In genomic region chr3:64612916-64613526, GRCh38 we compare ENCODE assay signal across 15 cellular contexts.
DNase-seq lines count a peak whose midpoint lies in the region; ATAC-seq and TF ChIP-seq lines count a peak whose summit lies in the region.
"Had no signal": no experiment of that assay in that cellular context is flagged by ENCODE, and none has a peak within 500 bp of the region (broad histone marks: within the 10 kb centered on the region; RNA-seq: fewer than 3 reads in every experiment).

No MANE protein-coding gene starts in this region.

- H3K4me1 ChIP-seq in cardiac muscle cell (ENCODE audit: low read depth) (peaks cover 35% of the 10 kb centered on the region), upper lobe of right lung (peaks cover 10% of the 10 kb centered on the region)

- H3K36me3 ChIP-seq in cardiac muscle cell = peaks cover 28% of the 10 kb centered on the region
- peaks cover 5% of the 10 kb centered on the region for H3K36me3 ChIP-seq in upper lobe of right lung
- H3K36me3 ChIP-seq: WERI-Rb-1 had no signal

- TF ChIP-seq CTCF in cardiac muscle cell (IDR thresholded peaks at IDR 0.05; ENCODE audit: low read depth, low read length) (no peak), nephron progenitor cell (IDR thresholded peaks at IDR 0.05) (no peak), upper lobe of right lung (IDR thresholded peaks at IDR 0.05) (no peak)

- H3K27me3 Mint-ChIP-seq in nephron progenitor cell (ENCODE audit: low read depth, poor library complexity) = no peaks in the 10 kb centered on the region
- H3K27me3 Mint-ChIP-seq: effector memory CD8-positive, alpha-beta T cell had no signal

- H3K27ac Mint-ChIP-seq in nephron progenitor cell = peak overlapping the region; percentile 52
- H3K27ac Mint-ChIP-seq: effector memory CD8-positive, alpha-beta T cell had no signal

- ATAC-seq in upper lobe of right lung = peak; percentile 91
- no peak for ATAC-seq in GM18511 (IDR thresholded peaks at IDR 0.05; ENCODE audit: unreplicated experiment)
- ATAC-seq: effector memory CD8-positive, alpha-beta T cell had no signal

- H3K4me3 ChIP-seq in cardiac muscle cell (no peak overlapping the region), upper lobe of right lung (no peak overlapping the region)
- H3K4me3 ChIP-seq: skin epidermis had no signal

- H3K9me3 ChIP-seq in cardiac muscle cell (ENCODE audit: low read depth) (no peaks in the 10 kb centered on the region), upper lobe of right lung (no peaks in the 10 kb centered on the region)

- peaks cover 93% of the 10 kb centered on the region for H3K36me3 Mint-ChIP-seq in nephron progenitor cell (ENCODE audit: low read depth)

- H3K4me1 Mint-ChIP-seq in nephron progenitor cell = peaks cover 38% of the 10 kb centered on the region

- H3K27ac ChIP-seq in cardiac muscle cell (peak overlapping the region; percentile 99), upper lobe of right lung (peak overlapping the region; percentile 21)
- H3K27ac ChIP-seq: skin epidermis, WERI-Rb-1 had no signal

- H3K27me3 ChIP-seq in cardiac muscle cell (no peaks in the 10 kb centered on the region), upper lobe of right lung (no peaks in the 10 kb centered on the region)

- peak; percentile 30 to 33 for DNase-seq in NCI-H524 (lab: John Stamatoyannopoulos, UW)
- DNase-seq in NCI-H524 treated with DMSO at 0.1 percent for 48 hours (lab: John Stamatoyannopoulos, UW) = no peak
- DNase-seq in cardiac muscle cell (ENCODE audit: low read depth in 1 of 2, low spot score in 1 of 2) = peak; percentile 23 to 59
- peak; percentile 28 for DNase-seq in nephron progenitor cell
- peak; percentile 61 for DNase-seq in upper lobe of right lung
- no peak for DNase-seq in activated T-cell treated with anti-CD3 and anti-CD28 coated beads for 4 hours
- no peak for DNase-seq in NCI-H1436 (lab: John Stamatoyannopoulos, UW)
- DNase-seq: 8988T; effector memory CD8-positive, alpha-beta T cell; NCI-H1436 treated with DMSO at 0.1 percent for 48 hours; NCI-H69; SHP77 had no signal

- H3K4me3 Mint-ChIP-seq in nephron progenitor cell = no peak overlapping the region
- H3K4me3 Mint-ChIP-seq: effector memory CD8-positive, alpha-beta T cell had no signal

- intact Hi-C loops in upper lobe of right lung (cut with DNase I) = no loop called here

- no peaks in the 10 kb centered on the region for H3K9me3 Mint-ChIP-seq in nephron progenitor cell

Comparison
In these comparisons a context has a peak if more than half of its experiments do, and no peak if none do; other contexts are left out.
1. DNase-seq: peak in NCI-H524 (2 of 2), cardiac muscle cell (2 of 2), nephron progenitor cell (single experiment) and upper lobe of right lung (single experiment); none in NCI-H524 treated with DMSO at 0.1 percent for 48 hours (single experiment), activated T-cell treated with anti-CD3 and anti-CD28 coated beads for 4 hours (single experiment) and NCI-H1436 (single experiment).